ENCODE assay signal across 3 cellular contexts in the genomic region with DNA sequence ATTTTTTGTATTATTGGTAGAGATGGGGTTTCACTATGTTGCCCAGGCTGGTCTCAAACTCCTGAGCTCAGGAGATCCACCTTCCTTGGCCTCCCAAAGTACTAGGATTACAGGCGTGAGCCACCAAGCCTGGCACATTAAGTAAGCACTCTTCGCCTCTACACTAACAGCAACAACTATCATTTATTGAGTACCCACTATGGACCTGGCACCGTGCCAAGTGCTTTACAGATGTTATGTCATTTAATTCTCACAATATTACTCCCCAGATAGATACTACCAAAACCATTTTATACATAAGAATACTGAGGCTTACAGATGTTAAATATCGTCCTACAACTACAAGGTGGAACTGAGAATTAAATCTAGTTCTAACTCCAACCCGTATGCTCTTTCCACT.
TF ChIP-seq lines count a peak whose summit lies in the region.

No MANE protein-coding gene starts in this region.

TF ChIP-seq in SK-N-SH, 30 proteins besides CTCF, POLR2A, EP300 and RAD21:
- TF ChIP-seq, protein P1, sequence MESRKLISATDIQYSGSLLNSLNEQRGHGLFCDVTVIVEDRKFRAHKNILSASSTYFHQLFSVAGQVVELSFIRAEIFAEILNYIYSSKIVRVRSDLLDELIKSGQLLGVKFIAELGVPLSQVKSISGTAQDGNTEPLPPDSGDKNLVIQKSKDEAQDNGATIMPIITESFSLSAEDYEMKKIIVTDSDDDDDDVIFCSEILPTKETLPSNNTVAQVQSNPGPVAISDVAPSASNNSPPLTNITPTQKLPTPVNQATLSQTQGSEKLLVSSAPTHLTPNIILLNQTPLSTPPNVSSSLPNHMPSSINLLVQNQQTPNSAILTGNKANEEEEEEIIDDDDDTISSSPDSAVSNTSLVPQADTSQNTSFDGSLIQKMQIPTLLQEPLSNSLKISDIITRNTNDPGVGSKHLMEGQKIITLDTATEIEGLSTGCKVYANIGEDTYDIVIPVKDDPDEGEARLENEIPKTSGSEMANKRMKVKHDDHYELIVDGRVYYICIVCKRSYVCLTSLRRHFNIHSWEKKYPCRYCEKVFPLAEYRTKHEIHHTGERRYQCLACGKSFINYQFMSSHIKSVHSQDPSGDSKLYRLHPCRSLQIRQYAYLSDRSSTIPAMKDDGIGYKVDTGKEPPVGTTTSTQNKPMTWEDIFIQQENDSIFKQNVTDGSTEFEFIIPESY (IDR thresholded peaks at IDR 0.05; ENCODE audit: borderline replicate concordance, low read depth): no peak
- TF ChIP-seq, protein P2, sequence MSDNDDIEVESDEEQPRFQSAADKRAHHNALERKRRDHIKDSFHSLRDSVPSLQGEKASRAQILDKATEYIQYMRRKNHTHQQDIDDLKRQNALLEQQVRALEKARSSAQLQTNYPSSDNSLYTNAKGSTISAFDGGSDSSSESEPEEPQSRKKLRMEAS (IDR thresholded peaks at IDR 0.05; ENCODE audit: low read depth): no peak
- no peak for TF ChIP-seq TCF12 (IDR thresholded peaks at IDR 0.05)
- TF ChIP-seq NFIC (IDR thresholded peaks at IDR 0.05; ENCODE audit: borderline replicate concordance): peak; percentile 60
- TF ChIP-seq TAF1 (IDR thresholded peaks at IDR 0.05; ENCODE audit: borderline replicate concordance, low read depth, low read length): no peak
- no peak for TF ChIP-seq CHD2 (IDR thresholded peaks at IDR 0.05; ENCODE audit: low read length, partially characterized antibody)
- TF ChIP-seq, protein P3, sequence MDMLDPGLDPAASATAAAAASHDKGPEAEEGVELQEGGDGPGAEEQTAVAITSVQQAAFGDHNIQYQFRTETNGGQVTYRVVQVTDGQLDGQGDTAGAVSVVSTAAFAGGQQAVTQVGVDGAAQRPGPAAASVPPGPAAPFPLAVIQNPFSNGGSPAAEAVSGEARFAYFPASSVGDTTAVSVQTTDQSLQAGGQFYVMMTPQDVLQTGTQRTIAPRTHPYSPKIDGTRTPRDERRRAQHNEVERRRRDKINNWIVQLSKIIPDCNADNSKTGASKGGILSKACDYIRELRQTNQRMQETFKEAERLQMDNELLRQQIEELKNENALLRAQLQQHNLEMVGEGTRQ (IDR thresholded peaks at IDR 0.05; ENCODE audit: borderline replicate concordance, low read depth, low read length): no peak

TF ChIP-seq in SK-N-SH treated with all-trans-retinoic acid at 6 μM for 48 hours, 23 proteins besides CTCF, POLR2A, EP300 and RAD21:
- TF ChIP-seq GLIS3 (CRISPR knock-in tag; IDR thresholded peaks at IDR 0.05): no peak
- no peak for TF ChIP-seq OSR1 (CRISPR knock-in tag; IDR thresholded peaks at IDR 0.05)
- TF ChIP-seq PPARA (CRISPR knock-in tag; IDR thresholded peaks at IDR 0.05; ENCODE audit: borderline replicate concordance): no peak
- TF ChIP-seq, protein P4, sequence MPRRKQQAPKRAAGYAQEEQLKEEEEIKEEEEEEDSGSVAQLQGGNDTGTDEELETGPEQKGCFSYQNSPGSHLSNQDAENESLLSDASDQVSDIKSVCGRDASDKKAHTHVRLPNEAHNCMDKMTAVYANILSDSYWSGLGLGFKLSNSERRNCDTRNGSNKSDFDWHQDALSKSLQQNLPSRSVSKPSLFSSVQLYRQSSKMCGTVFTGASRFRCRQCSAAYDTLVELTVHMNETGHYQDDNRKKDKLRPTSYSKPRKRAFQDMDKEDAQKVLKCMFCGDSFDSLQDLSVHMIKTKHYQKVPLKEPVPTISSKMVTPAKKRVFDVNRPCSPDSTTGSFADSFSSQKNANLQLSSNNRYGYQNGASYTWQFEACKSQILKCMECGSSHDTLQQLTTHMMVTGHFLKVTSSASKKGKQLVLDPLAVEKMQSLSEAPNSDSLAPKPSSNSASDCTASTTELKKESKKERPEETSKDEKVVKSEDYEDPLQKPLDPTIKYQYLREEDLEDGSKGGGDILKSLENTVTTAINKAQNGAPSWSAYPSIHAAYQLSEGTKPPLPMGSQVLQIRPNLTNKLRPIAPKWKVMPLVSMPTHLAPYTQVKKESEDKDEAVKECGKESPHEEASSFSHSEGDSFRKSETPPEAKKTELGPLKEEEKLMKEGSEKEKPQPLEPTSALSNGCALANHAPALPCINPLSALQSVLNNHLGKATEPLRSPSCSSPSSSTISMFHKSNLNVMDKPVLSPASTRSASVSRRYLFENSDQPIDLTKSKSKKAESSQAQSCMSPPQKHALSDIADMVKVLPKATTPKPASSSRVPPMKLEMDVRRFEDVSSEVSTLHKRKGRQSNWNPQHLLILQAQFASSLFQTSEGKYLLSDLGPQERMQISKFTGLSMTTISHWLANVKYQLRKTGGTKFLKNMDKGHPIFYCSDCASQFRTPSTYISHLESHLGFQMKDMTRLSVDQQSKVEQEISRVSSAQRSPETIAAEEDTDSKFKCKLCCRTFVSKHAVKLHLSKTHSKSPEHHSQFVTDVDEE (CRISPR knock-in tag; IDR thresholded peaks at IDR 0.05): no peak
- no peak for TF ChIP-seq ZNF8 (CRISPR knock-in tag; IDR thresholded peaks at IDR 0.05)
- TF ChIP-seq ZC3H10 (CRISPR knock-in tag; IDR thresholded peaks at IDR 0.05): no peak
- TF ChIP-seq, protein P5, sequence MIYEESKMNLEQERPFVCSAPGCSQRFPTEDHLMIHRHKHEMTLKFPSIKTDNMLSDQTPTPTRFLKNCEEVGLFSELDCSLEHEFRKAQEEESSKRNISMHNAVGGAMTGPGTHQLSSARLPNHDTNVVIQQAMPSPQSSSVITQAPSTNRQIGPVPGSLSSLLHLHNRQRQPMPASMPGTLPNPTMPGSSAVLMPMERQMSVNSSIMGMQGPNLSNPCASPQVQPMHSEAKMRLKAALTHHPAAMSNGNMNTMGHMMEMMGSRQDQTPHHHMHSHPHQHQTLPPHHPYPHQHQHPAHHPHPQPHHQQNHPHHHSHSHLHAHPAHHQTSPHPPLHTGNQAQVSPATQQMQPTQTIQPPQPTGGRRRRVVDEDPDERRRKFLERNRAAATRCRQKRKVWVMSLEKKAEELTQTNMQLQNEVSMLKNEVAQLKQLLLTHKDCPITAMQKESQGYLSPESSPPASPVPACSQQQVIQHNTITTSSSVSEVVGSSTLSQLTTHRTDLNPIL (CRISPR knock-in tag; IDR thresholded peaks at IDR 0.05; ENCODE audit: low read depth): no peak
- no peak for TF ChIP-seq ZFP3 (CRISPR knock-in tag; IDR thresholded peaks at IDR 0.05)
- no peak for TF ChIP-seq TOX (CRISPR knock-in tag; IDR thresholded peaks at IDR 0.05; ENCODE audit: borderline replicate concordance)
- TF ChIP-seq RARB (CRISPR knock-in tag; IDR thresholded peaks at IDR 0.05): no peak
- TF ChIP-seq, protein P6, sequence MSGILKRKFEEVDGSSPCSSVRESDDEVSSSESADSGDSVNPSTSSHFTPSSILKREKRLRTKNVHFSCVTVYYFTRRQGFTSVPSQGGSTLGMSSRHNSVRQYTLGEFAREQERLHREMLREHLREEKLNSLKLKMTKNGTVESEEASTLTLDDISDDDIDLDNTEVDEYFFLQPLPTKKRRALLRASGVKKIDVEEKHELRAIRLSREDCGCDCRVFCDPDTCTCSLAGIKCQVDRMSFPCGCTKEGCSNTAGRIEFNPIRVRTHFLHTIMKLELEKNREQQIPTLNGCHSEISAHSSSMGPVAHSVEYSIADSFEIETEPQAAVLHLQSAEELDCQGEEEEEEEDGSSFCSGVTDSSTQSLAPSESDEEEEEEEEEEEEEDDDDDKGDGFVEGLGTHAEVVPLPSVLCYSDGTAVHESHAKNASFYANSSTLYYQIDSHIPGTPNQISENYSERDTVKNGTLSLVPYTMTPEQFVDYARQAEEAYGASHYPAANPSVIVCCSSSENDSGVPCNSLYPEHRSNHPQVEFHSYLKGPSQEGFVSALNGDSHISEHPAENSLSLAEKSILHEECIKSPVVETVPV (CRISPR knock-in tag; IDR thresholded peaks at IDR 0.05): no peak
- TF ChIP-seq, protein P7, sequence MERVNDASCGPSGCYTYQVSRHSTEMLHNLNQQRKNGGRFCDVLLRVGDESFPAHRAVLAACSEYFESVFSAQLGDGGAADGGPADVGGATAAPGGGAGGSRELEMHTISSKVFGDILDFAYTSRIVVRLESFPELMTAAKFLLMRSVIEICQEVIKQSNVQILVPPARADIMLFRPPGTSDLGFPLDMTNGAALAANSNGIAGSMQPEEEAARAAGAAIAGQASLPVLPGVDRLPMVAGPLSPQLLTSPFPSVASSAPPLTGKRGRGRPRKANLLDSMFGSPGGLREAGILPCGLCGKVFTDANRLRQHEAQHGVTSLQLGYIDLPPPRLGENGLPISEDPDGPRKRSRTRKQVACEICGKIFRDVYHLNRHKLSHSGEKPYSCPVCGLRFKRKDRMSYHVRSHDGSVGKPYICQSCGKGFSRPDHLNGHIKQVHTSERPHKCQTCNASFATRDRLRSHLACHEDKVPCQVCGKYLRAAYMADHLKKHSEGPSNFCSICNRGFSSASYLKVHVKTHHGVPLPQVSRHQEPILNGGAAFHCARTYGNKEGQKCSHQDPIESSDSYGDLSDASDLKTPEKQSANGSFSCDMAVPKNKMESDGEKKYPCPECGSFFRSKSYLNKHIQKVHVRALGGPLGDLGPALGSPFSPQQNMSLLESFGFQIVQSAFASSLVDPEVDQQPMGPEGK (CRISPR knock-in tag; IDR thresholded peaks at IDR 0.05; ENCODE audit: borderline replicate concordance): no peak
TF ChIP-seq in SK-N-SH treated with all-trans-retinoic acid at 6 μM for 48 hours: peak in this region for 0.

TF ChIP-seq in K562, 482 proteins besides CTCF, POLR2A, EP300 and RAD21 (continues in another document):
- TF ChIP-seq MAFK (IDR thresholded peaks at IDR 0.05; ENCODE audit: low read length) (no peak), L3MBTL2 (IDR thresholded peaks at IDR 0.05) (no peak), EP400 (IDR thresholded peaks at IDR 0.05) (no peak), NCOA2 (IDR thresholded peaks at IDR 0.05; ENCODE audit: partially characterized antibody in 2 of 2) (peak in 1 of 2 experiments; percentile 15), SNIP1 (IDR thresholded peaks at IDR 0.05; ENCODE audit: low read depth) (no peak), ZNF76 (CRISPR knock-in tag; IDR thresholded peaks at IDR 0.05; ENCODE audit: borderline replicate concordance) (no peak), NR4A1 (CRISPR knock-in tag; IDR thresholded peaks at IDR 0.05) (no peak), NR4A1 (tag; IDR thresholded peaks at IDR 0.05) (no peak), KLF10 (CRISPR knock-in tag; IDR thresholded peaks at IDR 0.05) (no peak), ARHGAP35 (IDR thresholded peaks at IDR 0.05; ENCODE audit: partially characterized antibody) (no peak), RBBP5 (IDR thresholded peaks at IDR 0.05; ENCODE audit: borderline replicate concordance, insufficient read depth, low read length, poor library complexity, severe bottlenecking) (no peak), SMAD1 (IDR thresholded peaks at IDR 0.05; ENCODE audit: low read depth, low read length, partially characterized antibody) (peak; percentile 86), CTBP1 (IDR thresholded peaks at IDR 0.05; ENCODE audit: borderline replicate concordance) (no peak), KAT2B (IDR thresholded peaks at IDR 0.05; ENCODE audit: low read depth, low read length) (no peak), ZNF830 (CRISPR knock-in tag; IDR thresholded peaks at IDR 0.05) (no peak)
- TF ChIP-seq, protein P8, sequence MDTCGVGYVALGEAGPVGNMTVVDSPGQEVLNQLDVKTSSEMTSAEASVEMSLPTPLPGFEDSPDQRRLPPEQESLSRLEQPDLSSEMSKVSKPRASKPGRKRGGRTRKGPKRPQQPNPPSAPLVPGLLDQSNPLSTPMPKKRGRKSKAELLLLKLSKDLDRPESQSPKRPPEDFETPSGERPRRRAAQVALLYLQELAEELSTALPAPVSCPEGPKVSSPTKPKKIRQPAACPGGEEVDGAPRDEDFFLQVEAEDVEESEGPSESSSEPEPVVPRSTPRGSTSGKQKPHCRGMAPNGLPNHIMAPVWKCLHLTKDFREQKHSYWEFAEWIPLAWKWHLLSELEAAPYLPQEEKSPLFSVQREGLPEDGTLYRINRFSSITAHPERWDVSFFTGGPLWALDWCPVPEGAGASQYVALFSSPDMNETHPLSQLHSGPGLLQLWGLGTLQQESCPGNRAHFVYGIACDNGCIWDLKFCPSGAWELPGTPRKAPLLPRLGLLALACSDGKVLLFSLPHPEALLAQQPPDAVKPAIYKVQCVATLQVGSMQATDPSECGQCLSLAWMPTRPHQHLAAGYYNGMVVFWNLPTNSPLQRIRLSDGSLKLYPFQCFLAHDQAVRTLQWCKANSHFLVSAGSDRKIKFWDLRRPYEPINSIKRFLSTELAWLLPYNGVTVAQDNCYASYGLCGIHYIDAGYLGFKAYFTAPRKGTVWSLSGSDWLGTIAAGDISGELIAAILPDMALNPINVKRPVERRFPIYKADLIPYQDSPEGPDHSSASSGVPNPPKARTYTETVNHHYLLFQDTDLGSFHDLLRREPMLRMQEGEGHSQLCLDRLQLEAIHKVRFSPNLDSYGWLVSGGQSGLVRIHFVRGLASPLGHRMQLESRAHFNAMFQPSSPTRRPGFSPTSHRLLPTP (IDR thresholded peaks at IDR 0.05; ENCODE audit: borderline replicate concordance, extremely low read depth, insufficient read length): no peak
- TF ChIP-seq, protein P9, sequence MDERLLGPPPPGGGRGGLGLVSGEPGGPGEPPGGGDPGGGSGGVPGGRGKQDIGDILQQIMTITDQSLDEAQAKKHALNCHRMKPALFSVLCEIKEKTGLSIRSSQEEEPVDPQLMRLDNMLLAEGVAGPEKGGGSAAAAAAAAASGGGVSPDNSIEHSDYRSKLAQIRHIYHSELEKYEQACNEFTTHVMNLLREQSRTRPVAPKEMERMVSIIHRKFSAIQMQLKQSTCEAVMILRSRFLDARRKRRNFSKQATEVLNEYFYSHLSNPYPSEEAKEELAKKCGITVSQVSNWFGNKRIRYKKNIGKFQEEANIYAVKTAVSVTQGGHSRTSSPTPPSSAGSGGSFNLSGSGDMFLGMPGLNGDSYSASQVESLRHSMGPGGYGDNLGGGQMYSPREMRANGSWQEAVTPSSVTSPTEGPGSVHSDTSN (CRISPR knock-in tag; IDR thresholded peaks at IDR 0.05; ENCODE audit: low read depth): no peak
- TF ChIP-seq, protein P9 (tag; conservative IDR thresholded peaks at IDR 0.05; ENCODE audit: low read depth): no peak
